ENCODE assay signal across 19 cellular contexts in genomic region chr16:74592847-74593246, GRCh38. TPM values are rescaled to one million over a fixed set of nuclear protein-coding genes. Genes with fewer than 3 reads are reported as not detected.
A peak's percentile ranks its signal among the peaks of the same experiment; 100 is the strongest.
DNase-seq lines count a peak whose midpoint lies in the region; ATAC-seq, FAIRE-seq and TF ChIP-seq lines count a peak whose summit lies in the region.
"Had no signal": no experiment of that assay in that cellular context is flagged by ENCODE, and none has a peak within 500 bp of the region (broad histone marks: within the 10 kb centered on the region; RNA-seq: fewer than 3 reads in every experiment).

No MANE protein-coding gene starts in this region.

- H2AFZ ChIP-seq in HepG2 (ENCODE audit: low read length), result no peak overlapping the region
- H2AFZ ChIP-seq in trophoblast cell (ENCODE audit: insufficient read depth, low read length, poor library complexity), result no peak overlapping the region

- H2BK5ac ChIP-seq in trophoblast cell (ENCODE audit: low read depth, low read length, poor library complexity), result no peak overlapping the region

- H3K14ac ChIP-seq in trophoblast cell (ENCODE audit: low read length), result no peak overlapping the region

- no TSS peak for BruUV-seq in HepG2 (replicated peaks; lab: Mats Ljungman, UMichigan)

- no peaks in the 10 kb centered on the region for H3K36me3 Mint-ChIP-seq in natural killer cell
- H3K36me3 Mint-ChIP-seq in natural killer cell treated with Interleukin-12 subunit alpha and Interleukin-12 subunit beta and Interleukin-15 and Interleukin-18, amount 100 ng/mL, for 72 hours, result no peaks in the 10 kb centered on the region
- peaks cover 41% of the 10 kb centered on the region for H3K36me3 Mint-ChIP-seq in activated T-helper 17 cell treated with anti-CD3 and anti-CD28 coated beads, Interleukin-2, amount 50 U/mL, for 72 hours (ENCODE audit: low read depth)

- peaks cover 81% of the 10 kb centered on the region for H3K79me2 ChIP-seq in HepG2 (ENCODE audit: insufficient read depth, low read length)
- H3K79me2 ChIP-seq in trophoblast cell (ENCODE audit: control insufficient read depth, insufficient read depth, low read length, poor library complexity), result no peaks in the 10 kb centered on the region

- TF ChIP-seq EP300 in HepG2 (IDR thresholded peaks at IDR 0.05; ENCODE audit: low read depth in 2 of 2, low read length in 2 of 2), result no peak
- TF ChIP-seq EP300 in HepG2 (CRISPR knock-in tag; IDR thresholded peaks at IDR 0.05; ENCODE audit: borderline replicate concordance), result no peak

- H3K9ac ChIP-seq in HepG2 (ENCODE audit: insufficient read depth, low read depth, low read length), result no peak overlapping the region
- H3K9ac ChIP-seq in trophoblast cell (ENCODE audit: low read length), result no peak overlapping the region

- no peak overlapping the region for H3K4me3 Mint-ChIP-seq in natural killer cell
- H3K4me3 Mint-ChIP-seq in natural killer cell treated with Interleukin-12 subunit alpha and Interleukin-12 subunit beta and Interleukin-15 and Interleukin-18, amount 100 ng/mL, for 72 hours, result no peak overlapping the region
- H3K4me3 Mint-ChIP-seq in activated T-helper 17 cell treated with anti-CD3 and anti-CD28 coated beads, Interleukin-2, amount 50 U/mL, for 72 hours, result no peak overlapping the region
- H3K4me3 Mint-ChIP-seq: IgD-negative memory B cell had no signal

- H3K4ac ChIP-seq in trophoblast cell (ENCODE audit: low read depth, low read length), result no peak overlapping the region

- H4K91ac ChIP-seq in trophoblast cell (ENCODE audit: low read depth, low read length), result no peak overlapping the region

- H4K8ac ChIP-seq in trophoblast cell (ENCODE audit: low read depth, low read length), result no peak overlapping the region

- no peak overlapping the region for H3K4me2 ChIP-seq in HepG2 (ENCODE audit: low read depth, low read length)
- H3K4me2 ChIP-seq in trophoblast cell (ENCODE audit: low read length), result no peak overlapping the region

- no peaks in the 10 kb centered on the region for H3K79me1 ChIP-seq in trophoblast cell (ENCODE audit: low read length)

- TF ChIP-seq RAD21 in HepG2 (CRISPR knock-in tag; IDR thresholded peaks at IDR 0.05), result no peak

- no peaks in the 10 kb centered on the region for H3K27me3 ChIP-seq in HepG2 (ENCODE audit: control insufficient read depth in 1 of 2, insufficient read depth in 2 of 2, low read length in 2 of 2)
- H3K27me3 ChIP-seq in trophoblast cell (ENCODE audit: insufficient read depth, low read length), result no peaks in the 10 kb centered on the region

- H2AK5ac ChIP-seq in trophoblast cell (ENCODE audit: low read length), result no peak overlapping the region

- H4K12ac ChIP-seq in trophoblast cell (ENCODE audit: low read depth, low read length), result no peak overlapping the region

- POLR2A ChIA-PET in HepG2 (lab: Yijun Ruan, JAX), result interaction anchor here (0.6 to 1.6 kb wide), 2 partner anchors 14 to 21 kb away, joined by 3 to 5 read pairs; partner anchors contain the start of gene GLG1

- in situ Hi-C loops in HepG2 (cut with HindIII; ENCODE audit: extremely low pct_ligation_motif_present, low pct_unique_long_range_greater_than_20kb), result no loop called here

- H3K27ac Mint-ChIP-seq in natural killer cell, result peak overlapping the region; percentile 62 to 72
- peak overlapping the region in 1 of 2 donors; percentile 45 for H3K27ac Mint-ChIP-seq in natural killer cell treated with Interleukin-12 subunit alpha and Interleukin-12 subunit beta and Interleukin-15 and Interleukin-18, amount 100 ng/mL, for 72 hours
- peak overlapping the region; percentile 56 for H3K27ac Mint-ChIP-seq in activated T-helper 17 cell treated with anti-CD3 and anti-CD28 coated beads, Interleukin-2, amount 50 U/mL, for 72 hours

- H3K4me1 ChIP-seq in HepG2 (ENCODE audit: insufficient read depth, low read length) (no peaks in the 10 kb centered on the region), trophoblast cell (ENCODE audit: control insufficient read depth in 1 of 2, insufficient read depth in 2 of 2, low read length in 2 of 2) (peaks cover 0 to 3% of the 10 kb centered on the region in 2 experiments)

- H3K36me3 ChIP-seq in HepG2 (replicated peaks in 1 of 2; ENCODE audit: control insufficient read depth in 1 of 2, insufficient read depth in 2 of 2, low read length in 2 of 2) (peaks cover 2 to 21% of the 10 kb centered on the region in 2 experiments; a peak in 4 of 5 replicates), trophoblast cell (ENCODE audit: control insufficient read depth in 1 of 2, insufficient read depth in 2 of 2, low read length in 2 of 2) (peaks cover 0 to 1% of the 10 kb centered on the region in 2 experiments)

- no peak overlapping the region for H2BK120ac ChIP-seq in trophoblast cell (ENCODE audit: insufficient read depth, low read length, poor library complexity)

- H4K20me1 ChIP-seq in HepG2 (ENCODE audit: insufficient read depth, low read length), result no peaks in the 10 kb centered on the region

- H3K9me3 Mint-ChIP-seq in natural killer cell, result no peaks in the 10 kb centered on the region
- H3K9me3 Mint-ChIP-seq in natural killer cell treated with Interleukin-12 subunit alpha and Interleukin-12 subunit beta and Interleukin-15 and Interleukin-18, amount 100 ng/mL, for 72 hours, result no peaks in the 10 kb centered on the region
- H3K9me3 Mint-ChIP-seq in activated T-helper 17 cell treated with anti-CD3 and anti-CD28 coated beads, Interleukin-2, amount 50 U/mL, for 72 hours, result no peaks in the 10 kb centered on the region
- H3K9me3 Mint-ChIP-seq: IgD-negative memory B cell had no signal

- no peak overlapping the region for H3K27ac ChIP-seq in HepG2 (ENCODE audit: extremely low read length, insufficient read depth, low read length)
- H3K27ac ChIP-seq in trophoblast cell (ENCODE audit: low read depth, low read length), result no peak overlapping the region
- H3K27ac ChIP-seq: C4-2B had no signal

- FAIRE-seq in HepG2 (lab: Jason Lieb, UNC), result no peak

- peaks cover 28 to 31% of the 10 kb centered on the region in 2 donors for H3K4me1 Mint-ChIP-seq in natural killer cell
- peaks cover 16 to 21% of the 10 kb centered on the region in 2 donors for H3K4me1 Mint-ChIP-seq in natural killer cell treated with Interleukin-12 subunit alpha and Interleukin-12 subunit beta and Interleukin-15 and Interleukin-18, amount 100 ng/mL, for 72 hours (ENCODE audit: low read depth in 2 of 2)
- H3K4me1 Mint-ChIP-seq in activated T-helper 17 cell treated with anti-CD3 and anti-CD28 coated beads, Interleukin-2, amount 50 U/mL, for 72 hours, result peaks cover 15% of the 10 kb centered on the region

- no peak overlapping the region for H3K18ac ChIP-seq in trophoblast cell (ENCODE audit: low read length)

- intact Hi-C loops in natural killer cell (cut with micrococcal nuclease), result no loop called here
- intact Hi-C loops in HepG2 (cut with micrococcal nuclease; ENCODE audit: unreplicated experiment), result no loop called here

- H3K9me3 ChIP-seq in HepG2 (ENCODE audit: low read length) (no peaks in the 10 kb centered on the region), trophoblast cell (ENCODE audit: insufficient read depth, low read depth, low read length) (no peaks in the 10 kb centered on the region)

- ATAC-seq in natural killer cell, result no peak
- ATAC-seq in natural killer cell treated with Interleukin-12 subunit alpha and Interleukin-12 subunit beta and Interleukin-15 and Interleukin-18, amount 100 ng/mL, for 72 hours, result no peak
- ATAC-seq in activated T-helper 17 cell treated with anti-CD3 and anti-CD28 coated beads, Interleukin-2, amount 50 U/mL, for 72 hours (replicated peaks), result no peak
- no peak for ATAC-seq in HepG2
- no peak for ATAC-seq in GM19452 (IDR thresholded peaks at IDR 0.05; ENCODE audit: unreplicated experiment)

- DNase-seq in natural killer cell (no peak), HepG2 (ENCODE audit: low spot score) (no peak), iPS-NIHi11 (ENCODE audit: low spot score) (no peak), NCI-H1436 (lab: John Stamatoyannopoulos, UW) (no peak), trophoblast cell (no peak)
- DNase-seq in natural killer cell treated with Interleukin-12 subunit alpha and Interleukin-12 subunit beta and Interleukin-15 and Interleukin-18, amount 100 ng/mL, for 72 hours (ENCODE audit: low spot score), result no peak
- DNase-seq: GDM1, Karpas-422, MV-4-11, NCI-H1694 treated with DMSO at 0.1 percent for 48 hours, NCI-H2081 treated with DMSO at 0.1 percent for 48 hours, NCI-H2171 treated with DMSO at 0.1 percent for 48 hours, NCI-H524 treated with DMSO at 0.1 percent for 48 hours, NCI-H82, Right ventricle myocardium superior had no signal

- H3K4me3 ChIP-seq in HepG2 (replicated peaks in 1 of 3; ENCODE audit: insufficient read depth in 1 of 3, low read depth in 2 of 3, low read length in 3 of 3), result no peak overlapping the region
- H3K4me3 ChIP-seq in trophoblast cell (ENCODE audit: low read depth, low read length), result no peak overlapping the region

- no peaks in the 10 kb centered on the region for H3K27me3 Mint-ChIP-seq in natural killer cell (ENCODE audit: low read depth in 2 of 2)
- H3K27me3 Mint-ChIP-seq in natural killer cell treated with Interleukin-12 subunit alpha and Interleukin-12 subunit beta and Interleukin-15 and Interleukin-18, amount 100 ng/mL, for 72 hours, result no peaks in the 10 kb centered on the region
- H3K27me3 Mint-ChIP-seq in activated T-helper 17 cell treated with anti-CD3 and anti-CD28 coated beads, Interleukin-2, amount 50 U/mL, for 72 hours, result no peaks in the 10 kb centered on the region
- H3K27me3 Mint-ChIP-seq: IgD-negative memory B cell had no signal

- no peak for TF ChIP-seq POLR2A in HepG2 (IDR thresholded peaks at IDR 0.05; ENCODE audit: insufficient read depth in 1 of 2, low read depth in 2 of 2, low read length in 2 of 2)

- H2BK12ac ChIP-seq in trophoblast cell (ENCODE audit: low read length), result no peak overlapping the region

- no peak overlapping the region for H3K23ac ChIP-seq in trophoblast cell (ENCODE audit: low read length)

- CTCF ChIA-PET in HepG2 (lab: Yijun Ruan, JAX; ENCODE audit: low intra/inter-chr PET ratio, low total read pairs), result no interaction called here

- TF ChIP-seq CTCF in natural killer cell (IDR thresholded peaks at IDR 0.05), result no peak
- no peak for TF ChIP-seq CTCF in HepG2 (CRISPR knock-in tag; IDR thresholded peaks at IDR 0.05)

- WGBS in HepG2 (ENCODE audit: low lambda C conversion rate), result 98% methylated on average over 3 of the region's 3 CpGs
- no CpG with 5 or more reads among the region's 3 CpGs for WGBS in trophoblast cell (ENCODE audit: extremely low coverage, insufficient coverage, insufficient read length)

RNA-seq across cellular contexts. Expression of gene GLG1, which starts 14.1 kb away (rescaled TPM):
- total RNA-seq in natural killer cell (100 to 1,000 TPM; 184 to 225 (median 188) TPM), HepG2 (2016; rRNA removed; fragmentation: Illumina TruSeq; extraction: Trizol) (46.1 and 87.7 TPM in 2 replicates)
- total RNA-seq in natural killer cell treated with Interleukin-12 subunit alpha and Interleukin-12 subunit beta and Interleukin-15 and Interleukin-18, amount 100 ng/mL, for 72 hours, result 10 to 100 TPM; 69.6 to 98.9 TPM
- total RNA-seq in activated T-helper 17 cell treated with anti-CD3 and anti-CD28 coated beads, Interleukin-2, amount 50 U/mL, for 72 hours, result 10 to 100 TPM; 62.6 to 74.1 TPM
- 26.8 and 36.0 TPM in 2 replicates for total RNA-seq in HepG2 (2016; cell fraction: cytosol; rRNA removed; fragmentation: Illumina TruSeq; extraction: Trizol; ENCODE audit: low read depth)
- total RNA-seq in HepG2 (2016; cell fraction: insoluble cytoplasmic fraction; rRNA removed; fragmentation: Illumina TruSeq; extraction: Trizol), result 38.4 and 88.5 TPM in 2 replicates
- 19.9 and 23.0 TPM in 2 replicates for total RNA-seq in HepG2 (2016; cell fraction: membrane; rRNA removed; fragmentation: Illumina TruSeq; extraction: Trizol)
- total RNA-seq in HepG2 (2016; cell fraction: nucleus; rRNA removed; fragmentation: Illumina TruSeq; extraction: Trizol), result 101 and 124 TPM in 2 replicates
- polyA plus RNA-seq in HepG2 (2011; rRNA removed), result 128 and 141 TPM in 2 replicates
- 92.4 and 107 TPM in 2 replicates for polyA plus RNA-seq in HepG2 (2011; cell fraction: cytosol; rRNA removed)
- polyA plus RNA-seq in HepG2 (2011; cell fraction: nucleus; rRNA removed), result 89.7 and 89.9 TPM in 2 replicates
- 121 and 125 TPM in 2 replicates for polyA plus RNA-seq in HepG2 (2012)
- polyA plus RNA-seq in HepG2 (2016; cell fraction: cytosol; fragmentation: Illumina TruSeq; extraction: Trizol; ENCODE audit: low read depth), result 3.6 and 3.9 TPM in 2 replicates
- polyA plus RNA-seq in HepG2 (2016; cell fraction: insoluble cytoplasmic fraction; fragmentation: Illumina TruSeq; extraction: Trizol; ENCODE audit: low read depth), result 28.4 and 32.8 TPM in 2 replicates
- 6.2 and 7.9 TPM in 2 replicates for polyA plus RNA-seq in HepG2 (2016; cell fraction: membrane; fragmentation: Illumina TruSeq; extraction: Trizol; ENCODE audit: low read depth)
- 114 and 118 TPM in 2 replicates for polyA plus RNA-seq in HepG2 (2016; cell fraction: nucleus; fragmentation: Illumina TruSeq; extraction: Trizol; ENCODE audit: insufficient read depth, low read depth)
- polyA minus RNA-seq in HepG2 (2011; rRNA and poly(A)+ RNA removed; ENCODE audit: low replicate concordance), result 52.8 and 189 TPM in 2 replicates
- polyA minus RNA-seq in HepG2 (2011; cell fraction: cytosol; rRNA and poly(A)+ RNA removed), result 122 and 148 TPM in 2 replicates
- polyA minus RNA-seq in HepG2 (2011; cell fraction: nucleus; rRNA and poly(A)+ RNA removed), result 119 and 159 TPM in 2 replicates
- 49.4 and 49.6 TPM in 2 replicates for polyA plus RNA-seq in trophoblast cell (2013)
